In the genomic region with DNA sequence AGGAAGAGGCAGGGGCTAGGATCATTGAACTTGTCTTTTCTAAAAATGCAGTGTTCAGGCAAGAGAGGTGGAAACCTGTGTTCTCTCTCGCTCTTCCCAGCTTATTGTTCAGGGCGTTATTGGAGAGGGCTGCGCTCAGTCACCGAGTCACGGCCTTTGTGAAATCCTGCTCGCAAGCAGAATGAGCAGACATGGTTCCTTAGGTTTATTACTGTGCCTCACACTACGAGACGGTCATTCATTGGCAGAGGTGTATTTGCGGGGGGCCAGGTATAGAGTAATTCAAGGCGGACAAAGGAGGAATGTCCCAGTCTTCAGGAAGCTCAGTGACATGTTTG, we compare ENCODE assay signal across 8 cellular contexts. TPM values are rescaled to one million over a fixed set of nuclear protein-coding genes. Genes with fewer than 3 reads are reported as not detected.
DNase-seq lines count a peak whose midpoint lies in the region; ATAC-seq, FAIRE-seq and TF ChIP-seq lines count a peak whose summit lies in the region.

No MANE protein-coding gene starts in this region.

- FAIRE-seq in GM12892 (lab: Jason Lieb, UNC), result no peak

- H3K27me3 ChIP-seq in BLaER1 treated with 17β-estradiol and CSF1 and Interleukin-3, amounts not matched to agents 10 nM and 100 nM, result no peaks in the 10 kb centered on the region
- no peaks in the 10 kb centered on the region for H3K27me3 ChIP-seq in adipocyte (replicated peaks; ENCODE audit: control insufficient read depth, insufficient read depth, low read length)

- TF ChIP-seq POLR2A in GM12892 (IDR thresholded peaks at IDR 0.05; ENCODE audit: low read depth, low read length), result no peak

- H3K4me3 ChIP-seq in BLaER1 treated with 17β-estradiol and CSF1 and Interleukin-3, amounts not matched to agents 10 nM and 100 nM, result peak overlapping the region; percentile 83 to 98 (median 90)
- H3K4me3 ChIP-seq in adipocyte (ENCODE audit: low read length), result peak overlapping the region; percentile 95

- no peak for DNase-seq in adipocyte (ENCODE audit: low read depth)
- peak; percentile 88 for DNase-seq in kidney glomerular epithelial cell (lab: John Stamatoyannopoulos, UW)
- no peak for DNase-seq in GM12892 (ENCODE audit: insufficient read length)
- no peak for DNase-seq in stimulated activated CD4-positive, alpha-beta T cell treated with anti-CD3 and anti-CD28 coated beads, Interleukin-4, amount 100 ng/mL, for 1 hour

- no peaks in the 10 kb centered on the region for H3K9me3 ChIP-seq in BLaER1 treated with 17β-estradiol and CSF1 and Interleukin-3, amounts not matched to agents 10 nM and 100 nM (replicated peaks in 1 of 11)
- no peaks in the 10 kb centered on the region for H3K9me3 ChIP-seq in adipocyte (ENCODE audit: control insufficient read depth, low read length)

- H3K36me3 ChIP-seq in BLaER1 treated with 17β-estradiol and CSF1 and Interleukin-3, amounts not matched to agents 10 nM and 100 nM, result peaks cover 33 to 70% (median 62%) of the 10 kb centered on the region in 11 experiments
- peaks cover 23% of the 10 kb centered on the region for H3K36me3 ChIP-seq in adipocyte (ENCODE audit: control insufficient read depth, insufficient read depth, low read length, severe bottlenecking)

- peak overlapping the region; percentile 54 to 88 (median 81); a peak in 21 of 22 replicates for H3K27ac ChIP-seq in BLaER1 treated with 17β-estradiol and CSF1 and Interleukin-3, amounts not matched to agents 10 nM and 100 nM
- H3K27ac ChIP-seq in temporal lobe (ENCODE audit: low read depth, low read length), result peak overlapping the region; percentile 88

- peaks cover 17 to 24% (median 20%) of the 10 kb centered on the region in 10 experiments for H3K4me1 ChIP-seq in BLaER1 treated with 17β-estradiol and CSF1 and Interleukin-3, amounts not matched to agents 10 nM and 100 nM
- peaks cover 10% of the 10 kb centered on the region for H3K4me1 ChIP-seq in adipocyte (ENCODE audit: control insufficient read depth, insufficient read depth, low read length)

- H4K20me1 ChIP-seq in BLaER1 treated with 17β-estradiol and CSF1 and Interleukin-3, amounts not matched to agents 10 nM and 100 nM, result peaks cover 0 to 56% (median 11%) of the 10 kb centered on the region in 11 experiments; a peak in 15 of 22 replicates

- H3K4me2 ChIP-seq in BLaER1 treated with 17β-estradiol and CSF1 and Interleukin-3, amounts not matched to agents 10 nM and 100 nM, result peak overlapping the region; percentile 81 to 99 (median 94)

- peak; percentile 1 for ATAC-seq in HG02840 (IDR thresholded peaks at IDR 0.05; ENCODE audit: low FRiP score, unreplicated experiment)
- ATAC-seq in HG02970 (IDR thresholded peaks at IDR 0.05; ENCODE audit: low FRiP score, unreplicated experiment), result no peak

- peak overlapping the region; percentile 88 to 96 (median 90) for H3K9ac ChIP-seq in BLaER1 treated with 17β-estradiol and CSF1 and Interleukin-3, amounts not matched to agents 10 nM and 100 nM
- peak overlapping the region; percentile 98 for H3K9ac ChIP-seq in adipocyte (ENCODE audit: low read length)

RNA-seq across cellular contexts. Expression of a gene that starts 0.6 kb away (rescaled TPM):
- 19.2 TPM for total RNA-seq in temporal lobe
- 25.2 TPM for polyA plus RNA-seq in GM12892 (2012; ENCODE audit: missing spikeins)

RNA-seq across cellular contexts. Expression of a gene that starts 37.8 kb away (rescaled TPM):
- total RNA-seq in temporal lobe, result 23.6 TPM
- 11.9 TPM for polyA plus RNA-seq in GM12892 (2012; ENCODE audit: missing spikeins)

RNA-seq across cellular contexts. Expression of a gene that starts 39.3 kb away (rescaled TPM):
- total RNA-seq in temporal lobe, result not detected
- polyA plus RNA-seq in GM12892 (2012; ENCODE audit: missing spikeins), result 7.8 TPM
